In the genomic region with DNA sequence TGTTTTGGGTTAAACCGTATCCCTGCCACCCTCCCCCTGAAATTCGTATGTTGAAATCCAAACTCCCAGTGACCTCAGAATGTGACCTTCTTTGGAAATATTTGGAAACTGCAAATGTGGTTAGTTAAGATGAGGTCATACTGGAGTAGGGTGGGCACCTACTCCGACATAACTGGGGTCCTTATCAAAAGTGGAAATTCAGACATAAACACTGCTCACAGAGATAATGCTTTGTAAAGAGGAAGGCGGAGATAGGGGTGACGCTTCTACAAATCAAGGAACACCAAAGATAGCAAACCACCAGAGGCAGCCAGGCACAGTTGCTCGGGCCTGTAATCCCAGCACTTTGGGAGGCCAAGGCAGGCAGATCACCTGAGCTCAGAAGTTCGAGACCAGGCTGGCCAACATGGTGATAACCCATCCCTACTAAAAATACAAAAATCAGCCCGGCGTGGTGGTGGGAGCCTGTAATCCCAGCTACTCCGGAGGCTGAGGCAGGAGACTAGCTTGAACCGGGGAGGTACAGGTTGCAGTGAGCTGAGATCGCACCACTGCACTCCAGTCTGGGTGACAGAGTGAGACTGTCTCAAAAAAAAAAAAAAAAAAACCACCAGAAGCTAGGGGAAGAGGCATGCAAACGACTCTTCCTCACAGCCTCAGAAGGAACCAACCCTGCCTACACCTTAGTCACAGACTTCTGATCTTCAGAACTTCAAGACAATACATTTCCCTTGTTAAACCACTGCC, we compare ENCODE assay signal across 8 cellular contexts. TPM values are rescaled to one million over a fixed set of nuclear protein-coding genes. Genes with fewer than 3 reads are reported as not detected.
A peak's percentile ranks its signal among the peaks of the same experiment; 100 is the strongest.
DNase-seq lines count a peak whose midpoint lies in the region; FAIRE-seq and TF ChIP-seq lines count a peak whose summit lies in the region.

No MANE protein-coding gene starts in this region.

- no peak overlapping the region for H3K4me3 ChIP-seq in GM12864 (ENCODE audit: low read depth, low read length)
- no peak overlapping the region for H3K4me3 ChIP-seq in HEK293 (ENCODE audit: low read depth, low read length)
- no peak overlapping the region for H3K4me3 ChIP-seq in Peyer's patch
- H3K4me3 ChIP-seq in small intestine (ENCODE audit: low read depth in 1 of 2, low read length in 2 of 2): no peak overlapping the region

- H3K9me3 ChIP-seq in HEK293 (ENCODE audit: control insufficient read depth, insufficient read depth, low read depth, low read length): no peaks in the 10 kb centered on the region
- H3K9me3 ChIP-seq in Peyer's patch: no peaks in the 10 kb centered on the region
- no peaks in the 10 kb centered on the region for H3K9me3 ChIP-seq in small intestine (ENCODE audit: control insufficient read depth, low read depth)

- no peak overlapping the region for H3K4me3 Mint-ChIP-seq in type B pancreatic cell

- H3K36me3 ChIP-seq in HEK293 (ENCODE audit: control insufficient read depth in 2 of 2, insufficient read depth in 1 of 2, low read length in 2 of 2) (no peaks in the 10 kb centered on the region), Peyer's patch (no peaks in the 10 kb centered on the region), small intestine (ENCODE audit: control insufficient read depth in 2 of 2, insufficient read depth in 2 of 2, low read length in 2 of 2) (no peaks in the 10 kb centered on the region)

- TF ChIP-seq POLR2A in Peyer's patch (IDR thresholded peaks at IDR 0.05): no peak

- TF ChIP-seq CTCF in GM12864 (IDR thresholded peaks at IDR 0.05; ENCODE audit: low read depth, low read length, missing control alignments): no peak
- TF ChIP-seq CTCF in HEK293 (tag by site-specific recombination; IDR thresholded peaks at IDR 0.05): no peak
- TF ChIP-seq CTCF in Peyer's patch (IDR thresholded peaks at IDR 0.05): no peak
- no peak for TF ChIP-seq CTCF in type B pancreatic cell (conservative IDR thresholded peaks at IDR 0.05)

- no peak for FAIRE-seq in small intestine (lab: Jason Lieb, UNC)

- H3K4me1 Mint-ChIP-seq in type B pancreatic cell (ENCODE audit: unreplicated experiment): peaks cover 43% of the 10 kb centered on the region

- H3K27me3 ChIP-seq in Peyer's patch (no peaks in the 10 kb centered on the region), small intestine (ENCODE audit: control insufficient read depth in 2 of 2, insufficient read depth in 2 of 2, low read length in 2 of 2) (no peaks in the 10 kb centered on the region)

- peaks cover 4% of the 10 kb centered on the region for H3K36me3 Mint-ChIP-seq in type B pancreatic cell

- peaks cover 9% of the 10 kb centered on the region for H3K9me3 Mint-ChIP-seq in type B pancreatic cell

- 78 to 86% (median 84%) methylated on average over 13 of the region's 13 CpGs for WGBS in small intestine, 3 donors

- no peaks in the 10 kb centered on the region for H3K27me3 Mint-ChIP-seq in type B pancreatic cell

- CTCF ChIA-PET in HEK293 (lab: Yijun Ruan, JAX): interaction anchor here (0.5 to 1.0 kb wide), 4 partner anchors 38 to 1722 kb away, joined by 3 to 4 read pairs (median 4); no protein-coding TSS in a partner anchor

- peak; percentile 80 for DNase-seq in GM12864 (ENCODE audit: low read depth)
- peak in 2 of 3 donors; percentile 36 to 66 for DNase-seq in Peyer's patch
- DNase-seq in central memory CD4-positive, alpha-beta T cell: peak; percentile 64
- no peak for DNase-seq in type B pancreatic cell (ENCODE audit: extremely low spot score, unreplicated experiment)
- no peak for DNase-seq in nucleus accumbens (lab: John Stamatoyannopoulos, UW)
- no peak for DNase-seq in small intestine
- DNase-seq in midbrain (lab: John Stamatoyannopoulos, UW): no peak

- peaks cover 7% of the 10 kb centered on the region; the same call in 1 of the 2 replicates for H3K4me1 ChIP-seq in HEK293 (ENCODE audit: control insufficient read depth, insufficient read depth, low read length)
- peaks cover 0 to 13% (median 5%) of the 10 kb centered on the region in 4 donors for H3K4me1 ChIP-seq in Peyer's patch
- no peaks in the 10 kb centered on the region for H3K4me1 ChIP-seq in small intestine (ENCODE audit: control insufficient read depth in 2 of 2, insufficient read depth in 1 of 2, low read depth in 1 of 2, low read length in 1 of 2)

- H3K27ac ChIP-seq in HEK293 (ENCODE audit: extremely low read depth, low read depth, low read length): no peak overlapping the region
- peak overlapping the region in 2 of 4 donors; percentile 20 to 68 for H3K27ac ChIP-seq in Peyer's patch
- peak overlapping the region in 1 of 2 donors; percentile 47 for H3K27ac ChIP-seq in small intestine (ENCODE audit: low read depth in 1 of 2, low read length in 1 of 2)

- POLR2A ChIA-PET in HEK293 (lab: Yijun Ruan, JAX): interaction anchor here (0.6 to 2.3 kb wide), 6 partner anchors 17 to 153 kb away, joined by 3 to 8 read pairs (median 4); partner anchors contain the start of gene CHD2

- peak overlapping the region; percentile 4 for H3K27ac Mint-ChIP-seq in type B pancreatic cell

TF ChIP-seq in HEK293, 187 proteins besides CTCF, POLR2A, EP300 and RAD21:
- TF ChIP-seq ZIC2 (tag by site-specific recombination; IDR thresholded peaks at IDR 0.05) (no peak), ZNF654 (tag by site-specific recombination; IDR thresholded peaks at IDR 0.05; ENCODE audit: low read depth) (no peak), ZNF664 (tag by site-specific recombination; IDR thresholded peaks at IDR 0.05) (no peak), OSR2 (tag by site-specific recombination; IDR thresholded peaks at IDR 0.05) (no peak), ZNF335 (tag by site-specific recombination; conservative IDR thresholded peaks at IDR 0.05) (peak; percentile 36; the same call in 1 of the 2 replicates), ZNF624 (tag by site-specific recombination; IDR thresholded peaks at IDR 0.05) (no peak), ZNF114 (tag by site-specific recombination; IDR thresholded peaks at IDR 0.05) (no peak), ZFP69B (tag by site-specific recombination; IDR thresholded peaks at IDR 0.05) (no peak), ATF2 (tag by site-specific recombination; IDR thresholded peaks at IDR 0.05; ENCODE audit: low read depth) (peak; percentile 43; the same call in 1 of the 2 replicates), ZSCAN23 (tag by site-specific recombination; IDR thresholded peaks at IDR 0.05) (no peak), BCL6B (tag by site-specific recombination; IDR thresholded peaks at IDR 0.05) (no peak), ZFP3 (tag by site-specific recombination; IDR thresholded peaks at IDR 0.05; ENCODE audit: low read depth) (no peak), HOXD13 (CRISPR knock-in tag; IDR thresholded peaks at IDR 0.05; ENCODE audit: borderline replicate concordance) (no peak), KLF10 (tag by site-specific recombination; IDR thresholded peaks at IDR 0.05) (no peak)

RNA-seq across cellular contexts. Expression of gene CHD2, which starts 51.1 kb away (rescaled TPM):
- 100 to 1,000 TPM; 109 to 370 (median 161) TPM for total RNA-seq in Peyer's patch
- total RNA-seq in type B pancreatic cell (ENCODE audit: low replicate concordance): 123 and 135 TPM in 2 replicates
- 10 to 100 TPM; 29.2 to 33.1 (median 31.2) TPM for polyA plus RNA-seq in small intestine

Comparison
In these comparisons a context has a peak if more than half of its experiments do, and no peak if none do; other contexts are left out.
1. DNase-seq: peak in GM12864 (single experiment), Peyer's patch (2 of 3) and central memory CD4-positive, alpha-beta T cell (single experiment); none in type B pancreatic cell (single experiment), nucleus accumbens (0 of 56), small intestine (single experiment) and midbrain (single experiment).